ENCODE assay signal across 8 cellular contexts in the genomic region with DNA sequence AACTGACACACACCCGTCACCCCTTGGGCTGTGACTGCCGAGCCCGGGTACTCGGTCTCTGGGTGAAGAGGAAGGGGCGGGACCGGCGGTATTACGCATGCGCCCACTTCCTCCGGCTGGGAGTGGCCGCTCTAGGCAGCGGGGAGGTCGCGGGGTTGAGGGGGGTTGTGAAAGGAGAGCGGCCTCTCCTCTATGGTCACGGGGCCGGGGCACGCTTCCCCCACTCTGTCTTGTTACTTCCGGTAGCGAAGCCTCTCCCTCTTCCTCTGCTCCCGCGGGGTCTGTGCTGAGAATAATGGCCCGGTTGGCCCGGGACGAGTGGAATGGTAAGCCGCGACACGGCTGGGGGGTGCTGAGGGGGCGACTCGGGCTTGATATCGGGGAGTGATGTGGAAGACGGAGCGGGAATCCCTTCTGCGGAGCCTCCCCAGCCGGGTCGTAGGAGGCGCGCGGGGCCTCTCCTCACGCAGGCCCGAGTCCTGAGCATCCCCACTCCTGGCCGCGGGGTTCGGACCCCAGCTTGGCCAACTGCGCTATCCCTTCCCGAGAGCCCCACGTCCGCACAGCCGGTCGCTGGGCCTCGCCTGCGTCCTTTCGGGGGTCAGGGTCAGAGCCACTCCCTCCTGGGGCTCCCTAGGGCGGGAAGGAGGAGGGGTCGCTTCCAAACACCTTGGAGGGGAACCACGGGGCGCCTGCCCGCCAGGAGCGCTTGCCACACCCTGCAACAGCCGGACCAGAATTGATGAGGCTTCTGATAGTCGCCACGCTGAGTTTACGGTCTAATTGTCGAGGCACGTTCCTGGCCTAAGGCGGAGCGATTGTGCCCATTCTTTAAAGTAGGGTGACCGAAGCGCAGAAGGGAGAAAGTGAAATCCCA.
A peak's percentile ranks its signal among the peaks of the same experiment; 100 is the strongest.
DNase-seq lines count a peak whose midpoint lies in the region; ATAC-seq lines count a peak whose summit lies in the region.

A gene with protein sequence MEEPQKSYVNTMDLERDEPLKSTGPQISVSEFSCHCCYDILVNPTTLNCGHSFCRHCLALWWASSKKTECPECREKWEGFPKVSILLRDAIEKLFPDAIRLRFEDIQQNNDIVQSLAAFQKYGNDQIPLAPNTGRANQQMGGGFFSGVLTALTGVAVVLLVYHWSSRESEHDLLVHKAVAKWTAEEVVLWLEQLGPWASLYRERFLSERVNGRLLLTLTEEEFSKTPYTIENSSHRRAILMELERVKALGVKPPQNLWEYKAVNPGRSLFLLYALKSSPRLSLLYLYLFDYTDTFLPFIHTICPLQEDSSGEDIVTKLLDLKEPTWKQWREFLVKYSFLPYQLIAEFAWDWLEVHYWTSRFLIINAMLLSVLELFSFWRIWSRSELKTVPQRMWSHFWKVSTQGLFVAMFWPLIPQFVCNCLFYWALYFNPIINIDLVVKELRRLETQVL (plus strand): TSS at position 259 of the 877 bp plus-strand sequence. CDS start 11,396 bp downstream, outside the sequence.

- ATAC-seq in GM19023 (IDR thresholded peaks at IDR 0.05; ENCODE audit: unreplicated experiment): peak; percentile 84
- ATAC-seq in HG03280 (IDR thresholded peaks at IDR 0.05; ENCODE audit: unreplicated experiment): peak; percentile 70

- peak; percentile 97 for DNase-seq in AG08396 (ENCODE audit: low spot score)
- DNase-seq in NCI-H345 treated with DMSO at 0.1 percent for 48 hours (lab: John Stamatoyannopoulos, UW; ENCODE audit: unreplicated experiment): peak; percentile 95
- DNase-seq in activated CD4-positive, CD25-positive, alpha-beta regulatory T cell (lab: John Stamatoyannopoulos, UW): peak; percentile 98 to 99 (median 98)
- peak; percentile 99 for DNase-seq in central memory CD4-positive, alpha-beta T cell
- peak; percentile 97 for DNase-seq in inferior parietal cortex (ENCODE audit: extremely low spot score)
- DNase-seq in stimulated activated CD4-positive, alpha-beta T cell treated with anti-CD3 and anti-CD28 coated beads, Interleukin-12 subunit alpha, Interleukin-12 subunit beta, amount 100 ng/mL, for 24 hours (ENCODE audit: low read depth in 2 of 2): peak; percentile 98 to 99

Comparison
In these comparisons a context has a peak if more than half of its experiments do, and no peak if none do; other contexts are left out.
1. Peak in every context shown above with its lines: DNase-seq and ATAC-seq.